26 cellular contexts compared by ENCODE assay signal in genomic region chr1:40930174-40930573, GRCh38. TPM values are rescaled to one million over a fixed set of nuclear protein-coding genes. Genes with fewer than 3 reads are reported as not detected.
A peak's percentile ranks its signal among the peaks of the same experiment; 100 is the strongest.
DNase-seq lines count a peak whose midpoint lies in the region; ATAC-seq and TF ChIP-seq lines count a peak whose summit lies in the region.
"Had no signal": no experiment of that assay in that cellular context is flagged by ENCODE, and none has a peak within 500 bp of the region (broad histone marks: within the 10 kb centered on the region; RNA-seq: fewer than 3 reads in every experiment).

No MANE protein-coding gene starts in this region.

- peak; percentile 92 to 99 (median 96) for ATAC-seq in right lobe of liver
- no peak for ATAC-seq in effector memory CD8-positive, alpha-beta T cell (replicated peaks)
- ATAC-seq: gastroesophageal sphincter had no signal

- no peak for TF ChIP-seq POLR2A in right lobe of liver (IDR thresholded peaks at IDR 0.05)

- TF ChIP-seq CTCF in LNCaP clone FGC (IDR thresholded peaks at IDR 0.05; ENCODE audit: control insufficient read depth, extremely low read depth, insufficient read depth) (no peak), right lobe of liver (IDR thresholded peaks at IDR 0.05) (no peak)

- no CpG with 5 or more reads among the region's 3 CpGs for WGBS in right lobe of liver (ENCODE audit: insufficient coverage, low coverage, low lambda C conversion rate, missing lambda C conversion rate)

- no peaks in the 10 kb centered on the region for H3K4me1 Mint-ChIP-seq in effector memory CD8-positive, alpha-beta T cell (ENCODE audit: low read depth in 2 of 2)
- H3K4me1 Mint-ChIP-seq: CD4-positive, alpha-beta memory T cell had no signal

- peaks cover 0 to 9% (median 4%) of the 10 kb centered on the region in 4 donors for H3K4me1 ChIP-seq in right lobe of liver
- H3K4me1 ChIP-seq: gastroesophageal sphincter had no signal

- H3K36me3 ChIP-seq in right lobe of liver (no peaks in the 10 kb centered on the region), H7 (replicated peaks; ENCODE audit: control insufficient read depth, insufficient read depth, low read length) (no peaks in the 10 kb centered on the region)
- H3K36me3 ChIP-seq: gastroesophageal sphincter, thoracic aorta had no signal

- intact Hi-C loops in right lobe of liver (cut with DNase I), result no loop called here

- no peaks in the 10 kb centered on the region for H3K36me3 Mint-ChIP-seq in effector memory CD8-positive, alpha-beta T cell (ENCODE audit: insufficient read depth)
- H3K36me3 Mint-ChIP-seq: CD4-positive, alpha-beta memory T cell had no signal

- H3K27me3 ChIP-seq in right lobe of liver (no peaks in the 10 kb centered on the region), H7 (ENCODE audit: control insufficient read depth, insufficient read depth, low read length) (no peaks in the 10 kb centered on the region)
- H3K27me3 ChIP-seq: gastroesophageal sphincter, hepatocyte had no signal

- H3K4me3 Mint-ChIP-seq in effector memory CD8-positive, alpha-beta T cell, result no peak overlapping the region
- H3K4me3 Mint-ChIP-seq: activated T-cell treated with anti-CD3 and anti-CD28 coated beads, Interleukin-2, amount 50 U/mL, for 24 hours; CD4-positive, alpha-beta memory T cell; H9 had no signal

- no peaks in the 10 kb centered on the region for H3K9me3 ChIP-seq in right lobe of liver
- H3K9me3 ChIP-seq: gastroesophageal sphincter, thoracic aorta had no signal

- H3K27me3 Mint-ChIP-seq in effector memory CD8-positive, alpha-beta T cell, result peaks cover 22 to 27% of the 10 kb centered on the region in 2 donors

- no peak overlapping the region for H3K27ac Mint-ChIP-seq in effector memory CD8-positive, alpha-beta T cell
- H3K27ac Mint-ChIP-seq: activated T-cell treated with anti-CD3 and anti-CD28 coated beads, Interleukin-2, amount 50 U/mL, for 24 hours; CD4-positive, alpha-beta memory T cell; H9 had no signal

- H3K4me3 ChIP-seq in LNCaP clone FGC (ENCODE audit: low read depth, low read length) (no peak overlapping the region), right lobe of liver (no peak overlapping the region), H7 (ENCODE audit: insufficient read depth, low read depth, low read length) (no peak overlapping the region)
- H3K4me3 ChIP-seq: gastroesophageal sphincter, hepatocyte, PC-9, thoracic aorta had no signal

- H3K27ac ChIP-seq in right lobe of liver, result no peak overlapping the region
- H3K27ac ChIP-seq: gastroesophageal sphincter, hepatocyte, KMS-11, PC-9, thoracic aorta, VCaP had no signal

- DNase-seq in COLO668 (lab: John Stamatoyannopoulos, UW; ENCODE audit: unreplicated experiment) (peak; percentile 73), LNCaP clone FGC (ENCODE audit: low read depth) (peak; percentile 46), NCI-H510A (lab: John Stamatoyannopoulos, UW) (peak; percentile 65), right lobe of liver (peak; percentile 55 to 81 (median 77)), HT-29 (ENCODE audit: low spot score) (no peak), H7 (no peak)
- DNase-seq in effector CD8-positive, alpha-beta T cell (lab: John Stamatoyannopoulos, UW), result no peak
- DNase-seq in effector memory CD8-positive, alpha-beta T cell, result no peak
- DNase-seq: activated CD4-positive, alpha-beta T cell treated with anti-CD3 and anti-CD28 coated beads for 48 hours; activated gamma-delta T cell; activated T-cell treated with anti-CD3 and anti-CD28 coated beads, Interleukin-2, amount 50 U/mL, for 24 hours; CD4-positive, alpha-beta memory T cell; central memory CD4-positive, alpha-beta T cell; dermis blood vessel endothelial cell; H9; NCI-H1417 treated with DMSO at 0.1 percent for 48 hours; NCI-H226; NK-92 treated with Interleukin-12 subunit alpha and Interleukin-12 subunit beta, amount 100 ng/mL, for 24 hours; PC-9; stimulated activated naive CD4-positive, alpha-beta T cell treated with Interleukin-2 at 50 U/mL for 16 hours; T-helper 9 cell had no signal

- H3K9me3 Mint-ChIP-seq in effector memory CD8-positive, alpha-beta T cell, result no peaks in the 10 kb centered on the region
- H3K9me3 Mint-ChIP-seq: activated T-cell treated with anti-CD3 and anti-CD28 coated beads, Interleukin-2, amount 50 U/mL, for 24 hours; CD4-positive, alpha-beta memory T cell had no signal

RNA-seq across cellular contexts. Expression of gene CTPS1, which starts 49.3 kb away (rescaled TPM):
- total RNA-seq in right lobe of liver, result 10 to 100 TPM; 13.1 to 48.0 (median 42.2) TPM
- total RNA-seq in HT-29 (2014; rRNA removed; shearing (Covaris generic)), result 30.6 and 40.1 TPM in 2 replicates
- total RNA-seq in H7 (2014; rRNA removed; shearing (Covaris generic)), result 68.0 and 81.9 TPM in 2 replicates

Comparison
In these comparisons a context has a peak if more than half of its experiments do, and no peak if none do; other contexts are left out.
1. DNase-seq: peak in COLO668 (single experiment), LNCaP clone FGC (single experiment), NCI-H510A (single experiment) and right lobe of liver (3 of 3); none in HT-29 (single experiment), effector CD8-positive, alpha-beta T cell (single experiment), effector memory CD8-positive, alpha-beta T cell (0 of 3) and H7 (single experiment).